In the genomic region with DNA sequence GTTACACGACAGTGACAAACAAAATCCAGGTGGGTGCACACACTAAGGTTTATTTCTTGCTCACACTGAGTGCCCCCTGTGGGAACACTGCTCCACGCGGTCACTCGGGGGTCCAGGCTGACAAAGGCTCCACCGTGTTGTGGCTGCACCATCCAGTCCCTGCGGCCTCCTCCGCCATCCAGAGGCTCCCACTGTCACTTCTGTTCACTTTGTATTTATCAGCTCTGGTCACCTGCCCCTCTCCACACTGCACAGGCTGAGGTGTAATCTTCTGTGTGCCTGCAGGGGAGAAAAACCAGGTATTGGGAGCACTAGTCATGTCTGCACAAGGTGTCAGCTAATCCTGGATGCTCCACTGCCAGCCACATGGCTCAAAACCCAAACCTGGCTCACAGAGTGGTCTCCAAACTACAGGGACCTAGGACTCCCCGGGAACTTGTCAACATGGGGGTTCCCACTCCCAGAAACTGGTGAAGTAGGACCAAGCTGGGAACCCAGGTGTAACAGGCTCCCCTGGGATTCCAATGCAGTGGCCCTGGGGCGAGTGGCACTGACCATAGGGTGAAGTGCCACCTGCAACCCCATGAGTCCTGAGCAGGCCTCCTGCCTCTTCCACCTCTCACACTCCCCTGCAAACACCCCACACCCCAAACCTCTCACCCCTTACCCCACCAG, we compare ENCODE assay signal across 30 cellular contexts. TPM values are rescaled to one million over a fixed set of nuclear protein-coding genes. Genes with fewer than 3 reads are reported as not detected.
DNase-seq lines count a peak whose midpoint lies in the region; ATAC-seq and TF ChIP-seq lines count a peak whose summit lies in the region.
"Had no signal": no experiment of that assay in that cellular context is flagged by ENCODE, and none has a peak within 500 bp of the region (broad histone marks: within the 10 kb centered on the region; RNA-seq: fewer than 3 reads in every experiment).

No MANE protein-coding gene starts in this region.

- no peaks in the 10 kb centered on the region for H3K4me1 Mint-ChIP-seq in activated B cell treated with CpG ODN at 0.5 μM for 24 hours
- H3K4me1 Mint-ChIP-seq: neural crest cell had no signal

- intact Hi-C loops in activated B cell treated with CpG ODN at 0.5 μM for 24 hours (cut with micrococcal nuclease) = no loop called here
- intact Hi-C loops in posterior vena cava (cut with DNase I) = no loop called here

- TF ChIP-seq CTCF in activated B cell treated with CpG ODN at 0.5 μM for 24 hours (IDR thresholded peaks at IDR 0.05) = no peak

- peaks cover 5% of the 10 kb centered on the region for H3K9me3 Mint-ChIP-seq in activated B cell treated with CpG ODN at 0.5 μM for 24 hours
- H3K9me3 Mint-ChIP-seq: CD8-positive, alpha-beta T cell; stimulated activated naive CD8-positive, alpha-beta T cell treated with anti-CD3 and anti-CD28 coated beads, Interleukin-15, Interleukin-2, amounts not matched to agents 100 ng/mL and 50 ng/mL, for 24 hours had no signal

- DNase-seq in activated CD8-positive, alpha-beta memory T cell treated with anti-CD3 and anti-CD28 coated beads, Interleukin-2, amount 50 U/mL, for 48 hours = peak; percentile 43
- DNase-seq in activated CD8-positive, alpha-beta memory T cell treated with anti-CD3 and anti-CD28 coated beads, Interleukin-2, amount 50 U/mL, for 4 hours = no peak
- DNase-seq in D341Med (ENCODE audit: low spot score) = peak; percentile 8
- peak; percentile 7 for DNase-seq in activated B cell treated with CpG ODN at 0.5 μM for 24 hours
- peak; percentile 43 for DNase-seq in posterior vena cava (ENCODE audit: low spot score)
- DNase-seq in DMS79 treated with DMSO at 0.1 percent for 48 hours (lab: John Stamatoyannopoulos, UW) = no peak
- DNase-seq in stimulated activated naive CD8-positive, alpha-beta T cell treated with anti-CD3 and anti-CD28 coated beads, Interleukin-15, Interleukin-2, amounts not matched to agents 100 U/mL and 50 U/mL, for 24 hours = no peak
- DNase-seq in foreskin melanocyte = no peak
- DNase-seq: activated CD4-positive, alpha-beta memory T cell treated with anti-CD3 and anti-CD28 coated beads for 36 hours; activated naive CD4-positive, alpha-beta T cell; amniotic stem cell; brain microvascular endothelial cell; effector CD8-positive, alpha-beta T cell; GOT3; Kasumi-1; kidney glomerular epithelial cell; NCI-H146; NCI-H2107; NCI-H446; OCI-M1; SHP77; SW 1271; T1000; thyroid gland had no signal

- POLR2A ChIA-PET in activated B cell treated with CpG ODN at 0.5 μM for 24 hours (lab: Charles Lee) = no interaction called here

- CTCF ChIA-PET in activated B cell treated with CpG ODN at 0.5 μM for 24 hours (lab: Charles Lee) = no interaction called here

- no peaks in the 10 kb centered on the region for H3K36me3 Mint-ChIP-seq in activated B cell treated with CpG ODN at 0.5 μM for 24 hours (ENCODE audit: low read depth)
- H3K36me3 Mint-ChIP-seq: activated CD4-positive, alpha-beta memory T cell treated with anti-CD3 and anti-CD28 coated beads for 36 hours; CD8-positive, alpha-beta T cell had no signal

- H3K4me3 Mint-ChIP-seq in activated B cell treated with CpG ODN at 0.5 μM for 24 hours = no peak overlapping the region
- H3K4me3 Mint-ChIP-seq: activated CD4-positive, alpha-beta memory T cell treated with anti-CD3 and anti-CD28 coated beads for 36 hours; activated T-cell treated with anti-CD3 and anti-CD28 coated beads, Interleukin-2, amount 50 U/mL, for 24 hours; CD8-positive, alpha-beta T cell; neural crest cell; stimulated activated naive CD8-positive, alpha-beta T cell treated with anti-CD3 and anti-CD28 coated beads, Interleukin-15, Interleukin-2, amounts not matched to agents 100 ng/mL and 50 ng/mL, for 24 hours had no signal

- no peak overlapping the region for H3K27ac Mint-ChIP-seq in activated B cell treated with CpG ODN at 0.5 μM for 24 hours
- H3K27ac Mint-ChIP-seq: activated CD4-positive, alpha-beta memory T cell treated with anti-CD3 and anti-CD28 coated beads for 36 hours; activated T-cell treated with anti-CD3 and anti-CD28 coated beads, Interleukin-2, amount 50 U/mL, for 24 hours; CD8-positive, alpha-beta T cell; stimulated activated naive CD8-positive, alpha-beta T cell treated with anti-CD3 and anti-CD28 coated beads, Interleukin-15, Interleukin-2, amounts not matched to agents 100 ng/mL and 50 ng/mL, for 24 hours had no signal

- H3K27me3 Mint-ChIP-seq in activated B cell treated with CpG ODN at 0.5 μM for 24 hours = peaks cover 10% of the 10 kb centered on the region
- H3K27me3 Mint-ChIP-seq: stimulated activated naive CD8-positive, alpha-beta T cell treated with anti-CD3 and anti-CD28 coated beads, Interleukin-15, Interleukin-2, amounts not matched to agents 100 ng/mL and 50 ng/mL, for 24 hours had no signal

- no peak for ATAC-seq in activated B cell treated with CpG ODN at 0.5 μM for 24 hours (ENCODE audit: low read depth)
- no peak for ATAC-seq in stimulated activated naive CD8-positive, alpha-beta T cell treated with anti-CD3 and anti-CD28 coated beads, Interleukin-15, Interleukin-2, amounts not matched to agents 100 U/mL and 50 U/mL, for 24 hours
- ATAC-seq: A549; CD8-positive, alpha-beta T cell had no signal

RNA-seq across cellular contexts. Expression of a gene that starts 25.5 kb away (rescaled TPM):
- total RNA-seq in activated B cell treated with CpG ODN at 0.5 μM for 24 hours (not detected in 2 replicates), posterior vena cava (under 1 TPM in 1 of 2 donors, not detected in 1; 0.19 TPM)
- total RNA-seq: activated CD4-positive, alpha-beta memory T cell treated with anti-CD3 and anti-CD28 coated beads for 36 hours; CD8-positive, alpha-beta T cell; epithelial cell of proximal tubule had no signal

Comparison
In these comparisons a context has a peak if more than half of its experiments do, and no peak if none do; other contexts are left out.
1. DNase-seq: peak in activated CD8-positive, alpha-beta memory T cell treated with anti-CD3 and anti-CD28 coated beads, Interleukin-2, amount 50 U/mL, for 48 hours (single experiment), D341Med (single experiment), activated B cell treated with CpG ODN at 0.5 μM for 24 hours (single experiment) and posterior vena cava (single experiment); none in activated CD8-positive, alpha-beta memory T cell treated with anti-CD3 and anti-CD28 coated beads, Interleukin-2, amount 50 U/mL, for 4 hours (single experiment), DMS79 treated with DMSO at 0.1 percent for 48 hours (single experiment), stimulated activated naive CD8-positive, alpha-beta T cell treated with anti-CD3 and anti-CD28 coated beads, Interleukin-15, Interleukin-2, amounts not matched to agents 100 U/mL and 50 U/mL, for 24 hours (single experiment) and foreskin melanocyte (single experiment).